In genomic region chr20:49563015-49563980, GRCh38 we compare ENCODE assay signal across 8 cellular contexts. TPM values are rescaled to one million over a fixed set of nuclear protein-coding genes. Genes with fewer than 3 reads are reported as not detected.
DNase-seq lines count a peak whose midpoint lies in the region; ATAC-seq, FAIRE-seq and TF ChIP-seq lines count a peak whose summit lies in the region.

No MANE protein-coding gene starts in this region.

- peaks cover 15% of the 10 kb centered on the region for H3K4me1 Mint-ChIP-seq in neural progenitor cell

- peaks cover 5% of the 10 kb centered on the region for H3K27me3 Mint-ChIP-seq in neural progenitor cell (ENCODE audit: insufficient read depth, low read depth)

- peak overlapping the region; percentile 79 for H3K27ac ChIP-seq in endothelial cell of umbilical vein (ENCODE audit: insufficient read depth, low read depth, low read length)
- H3K27ac ChIP-seq in neural progenitor cell, result no peak overlapping the region
- peak overlapping the region; percentile 30 for H3K27ac ChIP-seq in upper lobe of right lung

- no peak for ATAC-seq in upper lobe of right lung
- no peak for ATAC-seq in HG03354 (IDR thresholded peaks at IDR 0.05; ENCODE audit: poor library complexity, severe bottlenecking, unreplicated experiment)
- ATAC-seq in GM19455 (IDR thresholded peaks at IDR 0.05; ENCODE audit: unreplicated experiment), result no peak

- POLR2A ChIA-PET in endothelial cell of umbilical vein (lab: Charles Lee), result no interaction called here

- H2AFZ ChIP-seq in endothelial cell of umbilical vein (ENCODE audit: low read depth, low read length), result no peak overlapping the region
- H2AFZ ChIP-seq in neural progenitor cell (replicated peaks), result no peak overlapping the region

- no peak overlapping the region for H3K4me3 Mint-ChIP-seq in neural progenitor cell

- dilution Hi-C loops in endothelial cell of umbilical vein (cut with MboI; ENCODE audit: extremely low pct_ligation_motif_present, low sequenced_read_pairs), result no loop called here

- H3K36me3 ChIP-seq in endothelial cell of umbilical vein (ENCODE audit: control insufficient read depth in 2 of 2, extremely low read depth in 1 of 2, insufficient read depth in 2 of 2, low read length in 2 of 2), result no peaks in the 10 kb centered on the region
- H3K36me3 ChIP-seq in neural progenitor cell, result no peaks in the 10 kb centered on the region
- no peaks in the 10 kb centered on the region for H3K36me3 ChIP-seq in upper lobe of right lung

- H4K20me1 ChIP-seq in endothelial cell of umbilical vein (replicated peaks; ENCODE audit: control insufficient read depth, extremely low read depth, insufficient read depth, low read length), result no peaks in the 10 kb centered on the region
- H4K20me1 ChIP-seq in neural progenitor cell (ENCODE audit: low read depth), result peaks cover 12% of the 10 kb centered on the region

- TF ChIP-seq POLR2A in endothelial cell of umbilical vein (IDR thresholded peaks at IDR 0.05; ENCODE audit: low read depth, low read length), result no peak

- H3K27me3 ChIP-seq in endothelial cell of umbilical vein (ENCODE audit: control insufficient read depth in 2 of 2, insufficient read depth in 2 of 2, low read length in 2 of 2), result no peaks in the 10 kb centered on the region
- no peaks in the 10 kb centered on the region for H3K27me3 ChIP-seq in neural progenitor cell
- peaks cover 9% of the 10 kb centered on the region for H3K27me3 ChIP-seq in upper lobe of right lung

- no TSS peak for BruUV-seq in endothelial cell of umbilical vein (replicated peaks; lab: Mats Ljungman, UMichigan)

- TF ChIP-seq CTCF in endothelial cell of umbilical vein (IDR thresholded peaks at IDR 0.05; ENCODE audit: extremely low read depth in 1 of 2, insufficient read depth in 1 of 2, low read depth in 1 of 2, low read length in 2 of 2) (no peak), neural progenitor cell (IDR thresholded peaks at IDR 0.05) (no peak), upper lobe of right lung (IDR thresholded peaks at IDR 0.05) (no peak)

- H3K36me3 Mint-ChIP-seq in neural progenitor cell, result peaks cover 2% of the 10 kb centered on the region

- peaks cover 17% of the 10 kb centered on the region for H3F3A ChIP-seq in neural progenitor cell (ENCODE audit: low read depth)

- DNase-seq in activated T-cell treated with anti-CD3 and anti-CD28 coated beads, Interleukin-2, amount 50 U/mL, for 48 hours, result peak; percentile 10
- DNase-seq in activated T-cell treated with anti-CD3 and anti-CD28 coated beads, Interleukin-2, amount 50 U/mL, for 1 hour, result no peak
- no peak for DNase-seq in endothelial cell of umbilical vein (ENCODE audit: low read depth, low spot score)
- DNase-seq in neural progenitor cell (ENCODE audit: low spot score), result no peak
- no peak for DNase-seq in upper lobe of right lung
- DNase-seq in posterior cingulate gyrus, result no peak

- H3K4me3 ChIP-seq in endothelial cell of umbilical vein (replicated peaks in 1 of 3; ENCODE audit: insufficient read depth in 1 of 3, low read depth in 1 of 3, low read length in 3 of 3) (no peak overlapping the region), neural progenitor cell (no peak overlapping the region), upper lobe of right lung (no peak overlapping the region)

- H3K79me2 ChIP-seq in endothelial cell of umbilical vein (ENCODE audit: control insufficient read depth, insufficient read depth, low read length) (no peaks in the 10 kb centered on the region), neural progenitor cell (ENCODE audit: low read depth) (peaks cover 36% of the 10 kb centered on the region)

- H3K4me1 ChIP-seq in endothelial cell of umbilical vein (ENCODE audit: control insufficient read depth, extremely low read depth, insufficient read depth, low read length), result peaks cover 46% of the 10 kb centered on the region
- peaks cover 24% of the 10 kb centered on the region for H3K4me1 ChIP-seq in neural progenitor cell
- peaks cover 6% of the 10 kb centered on the region for H3K4me1 ChIP-seq in upper lobe of right lung

- no peaks in the 10 kb centered on the region for H3K9me3 ChIP-seq in endothelial cell of umbilical vein (replicated peaks; ENCODE audit: control insufficient read depth, insufficient read depth, low read length)
- H3K9me3 ChIP-seq in neural progenitor cell (ENCODE audit: low read depth), result no peaks in the 10 kb centered on the region
- no peaks in the 10 kb centered on the region for H3K9me3 ChIP-seq in upper lobe of right lung

- H3K4me2 ChIP-seq in endothelial cell of umbilical vein (ENCODE audit: insufficient read depth, low read length) (no peak overlapping the region), neural progenitor cell (peak overlapping the region; percentile 16)

- CTCF ChIA-PET in endothelial cell of umbilical vein (lab: Charles Lee), result interaction anchor here (2.5 kb wide), 1 partner anchor 21 kb away, joined by 11 read pairs; no protein-coding TSS in a partner anchor

- H3K9me1 ChIP-seq in endothelial cell of umbilical vein (replicated peaks; ENCODE audit: control insufficient read depth, extremely low read depth, insufficient read depth, low read length), result no peaks in the 10 kb centered on the region

- peak; percentile 33 for FAIRE-seq in endothelial cell of umbilical vein (lab: Jason Lieb, UNC)

- intact Hi-C loops in endothelial cell of umbilical vein (cut with micrococcal nuclease) (loop anchor here (10.0 kb wide), 1 partner anchor 472 kb away; no protein-coding TSS in a partner anchor), upper lobe of right lung (cut with DNase I) (no loop called here), posterior cingulate gyrus (cut with DNase I) (no loop called here)

- H3K9ac ChIP-seq in endothelial cell of umbilical vein (replicated peaks; ENCODE audit: extremely low read depth, insufficient read depth, low read length) (no peak overlapping the region), neural progenitor cell (no peak overlapping the region)

- H3K27ac Mint-ChIP-seq in neural progenitor cell, result peak overlapping the region; percentile 64

- H3K9me3 Mint-ChIP-seq in neural progenitor cell, result no peaks in the 10 kb centered on the region

TF ChIP-seq in endothelial cell of umbilical vein, 7 proteins besides CTCF, POLR2A, EP300 and RAD21:
- no peak for TF ChIP-seq POLR2AphosphoS5 (IDR thresholded peaks at IDR 0.05; ENCODE audit: insufficient read depth, low read depth, low read length)
- TF ChIP-seq MYC (IDR thresholded peaks at IDR 0.05; ENCODE audit: low read depth, low read length), result no peak
- TF ChIP-seq JUN (IDR thresholded peaks at IDR 0.05; ENCODE audit: borderline replicate concordance, insufficient read depth, insufficient read length, low read depth), result no peak
- no peak for TF ChIP-seq MAX (IDR thresholded peaks at IDR 0.05; ENCODE audit: insufficient read depth, insufficient read length)
- no peak for TF ChIP-seq FOS (IDR thresholded peaks at IDR 0.05; ENCODE audit: borderline replicate concordance, insufficient read depth, low read length)
- TF ChIP-seq GATA2 (IDR thresholded peaks at IDR 0.05; ENCODE audit: insufficient read depth, insufficient read length, low read depth, low read length), result no peak
- no peak for TF ChIP-seq EZH2 (IDR thresholded peaks at IDR 0.05; ENCODE audit: borderline replicate concordance, low read depth, low read length, severe bottlenecking)

RNA-seq across cellular contexts. Expression of gene PTGIS, which starts 4.6 kb away (rescaled TPM):
- total RNA-seq in endothelial cell of umbilical vein, result 4.4 and 6.2 TPM in 2 replicates
- polyA plus RNA-seq in endothelial cell of umbilical vein, result 11.8 and 14.2 TPM in 2 replicates
- 6.3 and 9.1 TPM in 2 replicates for polyA plus RNA-seq in endothelial cell of umbilical vein (2011; cell fraction: cytosol; rRNA removed)
- polyA plus RNA-seq in endothelial cell of umbilical vein (2011; cell fraction: nucleus; rRNA removed), result 3.4 and 5.8 TPM in 2 replicates
- polyA plus RNA-seq in endothelial cell of umbilical vein (2012), result 1.9 and 5.1 TPM in 2 replicates
- polyA minus RNA-seq in endothelial cell of umbilical vein, result 14.9 and 18.4 TPM in 2 replicates
- polyA minus RNA-seq in endothelial cell of umbilical vein (2011; cell fraction: cytosol; rRNA and poly(A)+ RNA removed), result not detected
- polyA minus RNA-seq in endothelial cell of umbilical vein (2011; cell fraction: nucleus; rRNA and poly(A)+ RNA removed), result 2.2 and 3.9 TPM in 2 replicates
- 31.3 and 35.6 TPM in 2 replicates for total RNA-seq in neural progenitor cell (ENCODE audit: low replicate concordance)
- total RNA-seq in upper lobe of right lung, result 42.1 TPM

Comparison
In these comparisons a context has a peak if more than half of its experiments do, and no peak if none do; other contexts are left out.
1. DNase-seq: peak in activated T-cell treated with anti-CD3 and anti-CD28 coated beads, Interleukin-2, amount 50 U/mL, for 48 hours (2 of 2); none in activated T-cell treated with anti-CD3 and anti-CD28 coated beads, Interleukin-2, amount 50 U/mL, for 1 hour (single experiment), endothelial cell of umbilical vein (single experiment), neural progenitor cell (single experiment), upper lobe of right lung (single experiment) and posterior cingulate gyrus (0 of 10).